8 cellular contexts compared by ENCODE assay signal in the genomic region with DNA sequence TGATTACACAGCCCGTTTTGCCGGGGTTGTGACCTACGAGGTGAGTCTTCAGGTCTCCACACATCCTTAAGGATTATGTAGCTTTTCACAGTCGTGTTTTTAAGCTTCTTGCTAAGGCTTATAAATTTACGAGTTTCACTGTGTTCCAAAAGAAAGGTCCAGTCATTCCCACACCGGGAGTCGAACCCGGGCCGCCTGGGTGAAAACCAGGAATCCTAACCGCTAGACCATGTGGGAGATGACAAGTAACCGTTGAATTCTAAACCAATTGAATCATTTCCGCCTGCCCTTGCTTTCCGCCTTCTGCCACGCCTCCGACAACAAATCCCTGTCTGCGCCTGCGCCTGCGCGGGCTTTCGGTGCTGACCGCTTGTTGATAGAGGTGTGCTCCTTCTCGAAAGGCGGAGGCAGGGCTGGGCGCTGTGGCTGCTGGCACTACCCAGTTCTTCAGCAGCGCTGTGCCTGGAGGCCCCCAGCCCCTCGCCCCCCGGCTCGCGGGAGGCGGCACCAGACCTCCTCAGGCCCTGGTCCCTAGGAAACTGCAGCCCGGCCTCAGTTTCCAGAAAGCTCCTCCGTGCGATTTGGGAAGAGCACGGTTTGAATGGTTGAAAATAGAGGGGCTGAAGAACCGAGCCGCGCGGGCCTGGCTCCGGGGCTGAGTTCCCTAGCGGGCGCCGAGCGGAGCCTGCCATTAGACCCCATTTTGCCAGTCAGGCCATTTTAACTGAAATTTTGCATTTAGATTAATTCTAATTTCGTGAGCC.
DNase-seq lines count a peak whose midpoint lies in the region; ATAC-seq and TF ChIP-seq lines count a peak whose summit lies in the region.

No MANE protein-coding gene starts in this region.

- peaks cover 2% of the 10 kb centered on the region for H3K27me3 Mint-ChIP-seq in IgD-negative memory B cell

- H3K4me3 ChIP-seq in Peyer's patch = peak overlapping the region; percentile 59 to 82 (median 60)

- TF ChIP-seq POLR2A in Peyer's patch (IDR thresholded peaks at IDR 0.05) = peak; percentile 46 to 63

- H3K9me3 ChIP-seq in Peyer's patch = no peaks in the 10 kb centered on the region

- H3K9me3 Mint-ChIP-seq in IgD-negative memory B cell = no peaks in the 10 kb centered on the region

- H3K36me3 ChIP-seq in Peyer's patch = no peaks in the 10 kb centered on the region

- DNase-seq in DMS 273 (lab: John Stamatoyannopoulos, UW; ENCODE audit: unreplicated experiment) (peak; percentile 94), Peyer's patch (peak; percentile 90 to 97 (median 92)), fibroblast of gingiva (ENCODE audit: low read depth) (peak; percentile 91), myocyte (ENCODE audit: low read depth) (peak; percentile 96)
- peak; percentile 85 to 92 for DNase-seq in activated T-helper 1 cell treated with anti-CD3 and anti-CD28 coated beads, Interleukin-2, amount 50 U/mL, for 16 hours (ENCODE audit: low read depth in 1 of 2, low spot score in 1 of 2)
- peak; percentile 85 for DNase-seq in stimulated activated CD8-positive, alpha-beta memory T cell treated with anti-CD3 and anti-CD28 coated beads, Interleukin-7, amount 100 ng/mL, for 24 hours (ENCODE audit: low read depth)

- no peak for TF ChIP-seq CTCF in Peyer's patch (IDR thresholded peaks at IDR 0.05)

- H3K4me3 Mint-ChIP-seq in IgD-negative memory B cell = peak overlapping the region; percentile 77 to 93 (median 88)

- H3K27ac Mint-ChIP-seq in IgD-negative memory B cell = peak overlapping the region; percentile 96 to 99 (median 99)

- H3K36me3 Mint-ChIP-seq in IgD-negative memory B cell = no peaks in the 10 kb centered on the region

- H3K4me1 Mint-ChIP-seq in IgD-negative memory B cell = peaks cover 13 to 39% (median 27%) of the 10 kb centered on the region in 3 donors

- peak overlapping the region; percentile 81 to 88 (median 86) for H3K27ac ChIP-seq in Peyer's patch

- H3K4me1 ChIP-seq in Peyer's patch = no peaks in the 10 kb centered on the region

- ATAC-seq in GM21529 (IDR thresholded peaks at IDR 0.05; ENCODE audit: unreplicated experiment) = peak; percentile 96

- no peaks in the 10 kb centered on the region for H3K27me3 ChIP-seq in Peyer's patch

Comparison
In these comparisons a context has a peak if more than half of its experiments do, and no peak if none do; other contexts are left out.
1. Peak in every context shown above with its lines: DNase-seq, ATAC-seq, H3K4me3 ChIP-seq and H3K27ac ChIP-seq.